Comparison of ENCODE assay signal across 21 cellular contexts in genomic region chr4:175927121-175927520, GRCh38.
DNase-seq lines count a peak whose midpoint lies in the region; ATAC-seq, FAIRE-seq and TF ChIP-seq lines count a peak whose summit lies in the region.
"Had no signal": no experiment of that assay in that cellular context is flagged by ENCODE, and none has a peak within 500 bp of the region (broad histone marks: within the 10 kb centered on the region; RNA-seq: fewer than 3 reads in every experiment).

No MANE protein-coding gene starts in this region.

- no peak overlapping the region for H3K4me3 Mint-ChIP-seq in MCF 10A (ENCODE audit: unreplicated experiment)
- H3K4me3 Mint-ChIP-seq: dendritic cell treated with granulocyte-macrophage colony-stimulating factor and Interleukin-4, amounts not matched to agents 40 ng/mL and 50 ng/mL, for 4 days; neural progenitor cell had no signal

- ATAC-seq in HG03439 (IDR thresholded peaks at IDR 0.05; ENCODE audit: unreplicated experiment) (peak; percentile 84), upper lobe of right lung (peak; percentile 78), HG03280 (IDR thresholded peaks at IDR 0.05; ENCODE audit: unreplicated experiment) (no peak), GM19452 (IDR thresholded peaks at IDR 0.05; ENCODE audit: unreplicated experiment) (no peak)
- ATAC-seq: Right ventricle myocardium inferior had no signal

- H3K27ac ChIP-seq in breast epithelium (no peak overlapping the region), upper lobe of right lung (no peak overlapping the region)
- H3K27ac ChIP-seq: 22Rv1, BLaER1, KMS-11, neural progenitor cell, stomach had no signal

- H3K4me1 Mint-ChIP-seq in MCF 10A (ENCODE audit: insufficient read depth, unreplicated experiment) = no peaks in the 10 kb centered on the region

- peak; percentile 16 for DNase-seq in MCF 10A (ENCODE audit: unreplicated experiment)
- no peak for DNase-seq in breast epithelium (ENCODE audit: low spot score in 2 of 2)
- peak; percentile 78 for DNase-seq in bronchial epithelial cell (ENCODE audit: low read depth)
- DNase-seq in upper lobe of right lung = no peak
- no peak for DNase-seq in activated T-cell treated with anti-CD3 and anti-CD28 coated beads, Interleukin-2, amount 50 U/mL, for 1 hour
- DNase-seq: activated gamma-delta T cell, anterior cingulate cortex, H7, NCI-H1417, stomach, T-helper 1 cell had no signal

- TF ChIP-seq CTCF in MCF 10A (IDR thresholded peaks at IDR 0.05; ENCODE audit: unreplicated experiment) (no peak), breast epithelium (IDR thresholded peaks at IDR 0.05) (no peak), bronchial epithelial cell (IDR thresholded peaks at IDR 0.05; ENCODE audit: insufficient read depth, low read length, severe bottlenecking) (no peak), upper lobe of right lung (IDR thresholded peaks at IDR 0.05) (no peak)

- no peak for FAIRE-seq in bronchial epithelial cell (lab: Jason Lieb, UNC)
- FAIRE-seq: keratinocyte had no signal

- H3K9me3 Mint-ChIP-seq in MCF 10A (ENCODE audit: unreplicated experiment) = no peaks in the 10 kb centered on the region
- H3K9me3 Mint-ChIP-seq: dendritic cell treated with granulocyte-macrophage colony-stimulating factor and Interleukin-4, amounts not matched to agents 40 ng/mL and 50 ng/mL, for 4 days; neural progenitor cell had no signal

- H3K27me3 ChIP-seq in breast epithelium (no peaks in the 10 kb centered on the region), bronchial epithelial cell (ENCODE audit: control insufficient read depth, insufficient read depth, low read length) (no peaks in the 10 kb centered on the region), upper lobe of right lung (no peaks in the 10 kb centered on the region)
- H3K27me3 ChIP-seq: BLaER1, neural progenitor cell, stomach had no signal

- POLR2A ChIA-PET in MCF 10A (lab: Yijun Ruan, JAX) = no interaction called here

- no peaks in the 10 kb centered on the region for H3K36me3 Mint-ChIP-seq in MCF 10A (ENCODE audit: insufficient read depth, unreplicated experiment)
- H3K36me3 Mint-ChIP-seq: neural progenitor cell had no signal

- no peaks in the 10 kb centered on the region for H3K27me3 Mint-ChIP-seq in MCF 10A (ENCODE audit: insufficient read depth, unreplicated experiment)
- H3K27me3 Mint-ChIP-seq: dendritic cell treated with granulocyte-macrophage colony-stimulating factor and Interleukin-4, amounts not matched to agents 40 ng/mL and 50 ng/mL, for 4 days had no signal

- H3K4me3 ChIP-seq in breast epithelium = no peak overlapping the region
- H3K4me3 ChIP-seq in bronchial epithelial cell (ENCODE audit: low read depth, low read length) = no peak overlapping the region
- no peak overlapping the region for H3K4me3 ChIP-seq in upper lobe of right lung
- H3K4me3 ChIP-seq: BLaER1, neural progenitor cell, stomach had no signal

- CTCF ChIA-PET in MCF 10A (lab: Yijun Ruan, JAX) = interaction anchor here (0.6 kb wide), 1 partner anchor 1124 kb away, joined by 3 read pairs; no protein-coding TSS in a partner anchor

- H3K9me3 ChIP-seq in breast epithelium = no peaks in the 10 kb centered on the region
- H3K9me3 ChIP-seq in upper lobe of right lung = no peaks in the 10 kb centered on the region
- H3K9me3 ChIP-seq: BLaER1, stomach had no signal

- H3K27ac Mint-ChIP-seq in MCF 10A (ENCODE audit: low read depth, unreplicated experiment) = no peak overlapping the region
- H3K27ac Mint-ChIP-seq: dendritic cell treated with granulocyte-macrophage colony-stimulating factor and Interleukin-4, amounts not matched to agents 40 ng/mL and 50 ng/mL, for 4 days; neural progenitor cell had no signal

- no peaks in the 10 kb centered on the region for H3K4me1 ChIP-seq in breast epithelium
- no peaks in the 10 kb centered on the region for H3K4me1 ChIP-seq in upper lobe of right lung
- H3K4me1 ChIP-seq: BLaER1, neural progenitor cell, stomach had no signal

- TF ChIP-seq POLR2A in breast epithelium (IDR thresholded peaks at IDR 0.05) = no peak

- intact Hi-C loops in MCF 10A (cut with micrococcal nuclease) (no loop called here), breast epithelium (cut with DNase I; ENCODE audit: low total_unique reads) (no loop called here), upper lobe of right lung (cut with DNase I) (no loop called here)

- no TSS peak for BruUV-seq in MCF 10A (replicated peaks; lab: Mats Ljungman, UMichigan)

- no peaks in the 10 kb centered on the region for H3K36me3 ChIP-seq in breast epithelium
- no peaks in the 10 kb centered on the region for H3K36me3 ChIP-seq in bronchial epithelial cell (ENCODE audit: control insufficient read depth, insufficient read depth, low read length)
- H3K36me3 ChIP-seq in upper lobe of right lung = no peaks in the 10 kb centered on the region
- H3K36me3 ChIP-seq: BLaER1, neural progenitor cell, stomach had no signal

Comparison
In these comparisons a context has a peak if more than half of its experiments do, and no peak if none do; other contexts are left out.
1. DNase-seq: peak in MCF 10A (single experiment) and bronchial epithelial cell (single experiment); none in breast epithelium (0 of 2), upper lobe of right lung (single experiment) and activated T-cell treated with anti-CD3 and anti-CD28 coated beads, Interleukin-2, amount 50 U/mL, for 1 hour (single experiment).
2. ATAC-seq: peak in HG03439 (single experiment) and upper lobe of right lung (single experiment); none in HG03280 (single experiment) and GM19452 (single experiment).